ENCODE assay signal across 9 cellular contexts in the genomic region with DNA sequence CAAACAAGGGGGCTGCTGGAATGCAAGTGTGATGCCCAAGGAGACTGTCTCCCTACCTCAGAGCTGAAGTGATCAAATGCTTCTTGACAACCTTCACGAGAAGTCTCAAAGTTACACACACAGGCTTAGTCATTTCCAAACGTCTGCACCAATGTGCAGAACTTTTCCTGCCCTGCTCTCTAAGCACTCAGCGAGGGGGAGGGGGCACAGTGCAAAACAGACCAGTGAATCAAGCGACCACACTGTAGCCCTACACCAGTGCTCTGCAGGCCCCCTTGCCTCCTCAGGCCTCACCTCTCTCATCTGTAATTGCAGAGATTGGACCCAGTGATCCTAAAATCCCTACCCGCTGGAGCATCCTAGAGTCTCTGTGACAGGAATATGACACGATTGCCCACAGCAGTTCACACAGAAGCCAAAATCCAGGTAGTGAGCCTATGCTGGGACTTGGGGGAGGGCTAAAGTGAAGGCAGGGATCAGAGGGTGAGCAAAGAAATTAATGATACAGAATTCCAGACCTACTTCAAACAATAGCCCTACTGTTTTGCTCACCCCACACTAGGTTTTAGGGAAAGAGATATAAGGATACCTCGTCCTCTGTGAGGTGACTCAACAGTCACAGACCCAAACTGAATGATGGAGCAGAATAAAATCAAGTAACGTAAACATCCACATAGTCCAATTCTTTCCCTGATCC. TPM values are rescaled to one million over a fixed set of nuclear protein-coding genes. Genes with fewer than 3 reads are reported as not detected.
DNase-seq lines count a peak whose midpoint lies in the region; ATAC-seq, FAIRE-seq and TF ChIP-seq lines count a peak whose summit lies in the region.
"Had no signal": no experiment of that assay in that cellular context is flagged by ENCODE, and none has a peak within 500 bp of the region (broad histone marks: within the 10 kb centered on the region; RNA-seq: fewer than 3 reads in every experiment).

No MANE protein-coding gene starts in this region.

- FAIRE-seq in GM12892 (lab: Jason Lieb, UNC) = no peak

- intact Hi-C loops in left ventricle myocardium superior (cut with micrococcal nuclease) = no loop called here

- DNase-seq in activated CD8-positive, alpha-beta memory T cell treated with anti-CD3 and anti-CD28 coated beads, Interleukin-2, amount 50 U/mL, for 48 hours = peak; percentile 73
- DNase-seq in left ventricle myocardium superior (no peak), substantia nigra (lab: John Stamatoyannopoulos, UW) (no peak), DMS53 treated with DMSO at 0.1 percent for 48 hours (lab: John Stamatoyannopoulos, UW; ENCODE audit: unreplicated experiment) (no peak), endothelial cell (ENCODE audit: low spot score) (no peak), GM12892 (ENCODE audit: insufficient read length) (no peak), SHP77 (lab: John Stamatoyannopoulos, UW) (no peak)

- TF ChIP-seq POLR2A in GM12892 (IDR thresholded peaks at IDR 0.05; ENCODE audit: low read depth, low read length) = no peak

- peak; percentile 63 for ATAC-seq in HG02759 (IDR thresholded peaks at IDR 0.05; ENCODE audit: unreplicated experiment)
- ATAC-seq in left ventricle myocardium superior = peak; percentile 27

- peaks cover 15% of the 10 kb centered on the region for H3K4me1 Mint-ChIP-seq in endothelial cell (ENCODE audit: unreplicated experiment)

- no peaks in the 10 kb centered on the region for H3K27me3 Mint-ChIP-seq in endothelial cell (ENCODE audit: unreplicated experiment)

- H3K27ac Mint-ChIP-seq in endothelial cell (ENCODE audit: unreplicated experiment) = no peak overlapping the region

- no peaks in the 10 kb centered on the region for H3K36me3 Mint-ChIP-seq in endothelial cell (ENCODE audit: low read depth, unreplicated experiment)

- no peak for TF ChIP-seq CTCF in endothelial cell (IDR thresholded peaks at IDR 0.05; ENCODE audit: unreplicated experiment)

- H3K4me3 Mint-ChIP-seq in endothelial cell (ENCODE audit: unreplicated experiment) = no peak overlapping the region

- no peaks in the 10 kb centered on the region for H3K9me3 Mint-ChIP-seq in endothelial cell (ENCODE audit: unreplicated experiment)

- H3K27ac ChIP-seq in substantia nigra (ENCODE audit: low read depth, low read length, poor library complexity, severe bottlenecking) = peak overlapping the region; percentile 26
- H3K27ac ChIP-seq: KMS-11 had no signal

RNA-seq across cellular contexts. Expression of gene ATXN1, which starts 56.4 kb away (rescaled TPM):
- total RNA-seq in left ventricle myocardium superior = 45.2 TPM
- total RNA-seq in endothelial cell (ENCODE audit: unreplicated experiment) = 18.7 TPM
- polyA plus RNA-seq in GM12892 (2012; ENCODE audit: missing spikeins) = 15.6 TPM
